In the genomic region with DNA sequence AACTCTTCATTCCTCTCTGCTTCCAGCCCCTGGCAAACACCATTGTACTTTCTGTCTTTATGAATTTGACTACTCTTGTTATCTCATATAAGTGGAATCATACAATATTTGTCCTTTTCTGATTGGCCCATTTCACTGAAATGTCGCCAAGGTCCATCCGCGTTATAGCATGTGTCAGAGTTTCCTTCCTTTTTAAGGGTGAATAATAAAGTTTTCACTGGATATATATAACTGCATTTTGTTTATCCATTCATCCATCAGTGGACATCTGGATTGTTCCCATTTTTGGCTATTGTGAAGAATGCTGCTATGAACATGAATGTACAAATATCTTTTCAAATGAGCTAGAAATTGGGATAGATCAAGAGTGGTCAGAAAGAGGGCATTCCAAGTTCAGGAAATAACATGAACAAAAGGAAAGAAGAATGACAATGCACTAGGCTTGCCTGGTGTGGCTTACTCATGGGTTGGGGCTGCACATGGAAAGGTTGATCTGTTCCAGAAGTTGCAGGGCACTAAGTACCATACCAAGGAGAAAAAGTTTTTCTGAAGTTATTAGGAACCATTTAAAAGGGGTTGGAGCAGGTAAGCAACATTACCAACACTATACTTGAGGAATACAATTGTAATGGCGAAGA, we compare ENCODE assay signal across 18 cellular contexts. TPM values are rescaled to one million over a fixed set of nuclear protein-coding genes. Genes with fewer than 3 reads are reported as not detected.
DNase-seq lines count a peak whose midpoint lies in the region; ATAC-seq and TF ChIP-seq lines count a peak whose summit lies in the region.
"Had no signal": no experiment of that assay in that cellular context is flagged by ENCODE, and none has a peak within 500 bp of the region (broad histone marks: within the 10 kb centered on the region; RNA-seq: fewer than 3 reads in every experiment).

No MANE protein-coding gene starts in this region.

- ATAC-seq in lower lobe of right lung (no peak), GM21619 (IDR thresholded peaks at IDR 0.05; ENCODE audit: unreplicated experiment) (no peak)
- ATAC-seq: GM12878, GM23338 had no signal

- H3K27me3 ChIP-seq in BLaER1 treated with 17β-estradiol and CSF1 and Interleukin-3, amounts not matched to agents 10 nM and 100 nM: no peaks in the 10 kb centered on the region
- H3K27me3 ChIP-seq in prostate gland (replicated peaks; ENCODE audit: insufficient read depth) (no peaks in the 10 kb centered on the region), lower lobe of right lung (ENCODE audit: low read depth) (no peaks in the 10 kb centered on the region)
- H3K27me3 ChIP-seq: BLaER1 had no signal

- H3K4me1 ChIP-seq in BLaER1 treated with 17β-estradiol and CSF1 and Interleukin-3, amounts not matched to agents 10 nM and 100 nM: peaks cover 0 to 19% (median 9%) of the 10 kb centered on the region in 10 experiments; a peak in 14 of 20 replicates
- H3K4me1 ChIP-seq in prostate gland (replicated peaks): no peaks in the 10 kb centered on the region
- no peaks in the 10 kb centered on the region for H3K4me1 ChIP-seq in lower lobe of right lung
- H3K4me1 ChIP-seq: BLaER1 had no signal

- H3K27ac ChIP-seq in BLaER1 treated with 17β-estradiol and CSF1 and Interleukin-3, amounts not matched to agents 10 nM and 100 nM: no peak overlapping the region
- H3K27ac ChIP-seq in prostate gland (no peak overlapping the region), lower lobe of right lung (no peak overlapping the region)
- H3K27ac ChIP-seq: BLaER1 had no signal

- TF ChIP-seq CTCF in cardiac fibroblast (IDR thresholded peaks at IDR 0.05; ENCODE audit: low read depth, low read length): no peak
- TF ChIP-seq CTCF in fibroblast of pulmonary artery (IDR thresholded peaks at IDR 0.05; ENCODE audit: low read length, missing control alignments): no peak
- no peak for TF ChIP-seq CTCF in prostate gland (IDR thresholded peaks at IDR 0.05)
- no peak for TF ChIP-seq CTCF in lower lobe of right lung (IDR thresholded peaks at IDR 0.05)

- H3K4me3 ChIP-seq in BLaER1 treated with 17β-estradiol and CSF1 and Interleukin-3, amounts not matched to agents 10 nM and 100 nM: no peak overlapping the region
- H3K4me3 ChIP-seq in cardiac fibroblast (replicated peaks in 1 of 2; ENCODE audit: low read depth in 2 of 2, low read length in 2 of 2) (no peak overlapping the region), fibroblast of pulmonary artery (replicated peaks; ENCODE audit: low read depth, low read length) (no peak overlapping the region), prostate gland (no peak overlapping the region), lower lobe of right lung (no peak overlapping the region)
- H3K4me3 ChIP-seq: BLaER1, GM12878, GM23338 had no signal

- peak overlapping the region in 6 of 11 experiments; percentile 18 to 62 (median 45); a peak in 10 of 22 replicates for H3K4me2 ChIP-seq in BLaER1 treated with 17β-estradiol and CSF1 and Interleukin-3, amounts not matched to agents 10 nM and 100 nM
- H3K4me2 ChIP-seq: BLaER1, GM23338 had no signal

- no peaks in the 10 kb centered on the region for H3K36me3 ChIP-seq in BLaER1 treated with 17β-estradiol and CSF1 and Interleukin-3, amounts not matched to agents 10 nM and 100 nM
- H3K36me3 ChIP-seq in prostate gland: no peaks in the 10 kb centered on the region
- no peaks in the 10 kb centered on the region for H3K36me3 ChIP-seq in lower lobe of right lung
- H3K36me3 ChIP-seq: BLaER1 had no signal

- H3K9me3 ChIP-seq in BLaER1 treated with 17β-estradiol and CSF1 and Interleukin-3, amounts not matched to agents 10 nM and 100 nM (replicated peaks in 1 of 11): no peaks in the 10 kb centered on the region
- H3K9me3 ChIP-seq in prostate gland: no peaks in the 10 kb centered on the region
- H3K9me3 ChIP-seq in lower lobe of right lung: no peaks in the 10 kb centered on the region
- H3K9me3 ChIP-seq: BLaER1 had no signal

- DNase-seq in cardiac fibroblast (ENCODE audit: low read depth in 2 of 2) (peak; percentile 49 to 72), fibroblast of pulmonary artery (ENCODE audit: low read depth) (peak; percentile 76), prostate gland (ENCODE audit: low spot score) (peak; percentile 22), NCI-H510A (lab: John Stamatoyannopoulos, UW) (no peak), lower lobe of right lung (no peak)
- DNase-seq: 8988T; AML-193; Calu3; CD4-positive, alpha-beta T cell; DMS 273 treated with DMSO at 0.1 percent for 48 hours; H7; IMR-90 had no signal

- intact Hi-C loops in prostate gland (cut with DNase I) (no loop called here), lower lobe of right lung (cut with DNase I) (no loop called here)

- H3K9ac ChIP-seq in BLaER1 treated with 17β-estradiol and CSF1 and Interleukin-3, amounts not matched to agents 10 nM and 100 nM: no peak overlapping the region
- H3K9ac ChIP-seq: BLaER1 had no signal

- no peak for TF ChIP-seq POLR2A in prostate gland (IDR thresholded peaks at IDR 0.05)

- WGBS in prostate gland: 69% methylated on average over 4 of the region's 4 CpGs

- H4K20me1 ChIP-seq in BLaER1 treated with 17β-estradiol and CSF1 and Interleukin-3, amounts not matched to agents 10 nM and 100 nM: no peaks in the 10 kb centered on the region
- H4K20me1 ChIP-seq: BLaER1 had no signal

RNA-seq across cellular contexts. Expression of gene L3MBTL3, which starts 10.0 kb away (rescaled TPM):
- 10 to 100 TPM in 1 of 2 donors, 1 to 10 TPM in 1; 7.7 to 25.0 TPM for total RNA-seq in prostate gland
- 11.8 TPM for total RNA-seq in lower lobe of right lung
- total RNA-seq: Daoy had no signal

Comparison
In these comparisons a context has a peak if more than half of its experiments do, and no peak if none do; other contexts are left out.
1. DNase-seq: peak in cardiac fibroblast (2 of 2), fibroblast of pulmonary artery (single experiment) and prostate gland (single experiment); none in NCI-H510A (single experiment) and lower lobe of right lung (single experiment).